18 cellular contexts compared by ENCODE assay signal in the genomic region with DNA sequence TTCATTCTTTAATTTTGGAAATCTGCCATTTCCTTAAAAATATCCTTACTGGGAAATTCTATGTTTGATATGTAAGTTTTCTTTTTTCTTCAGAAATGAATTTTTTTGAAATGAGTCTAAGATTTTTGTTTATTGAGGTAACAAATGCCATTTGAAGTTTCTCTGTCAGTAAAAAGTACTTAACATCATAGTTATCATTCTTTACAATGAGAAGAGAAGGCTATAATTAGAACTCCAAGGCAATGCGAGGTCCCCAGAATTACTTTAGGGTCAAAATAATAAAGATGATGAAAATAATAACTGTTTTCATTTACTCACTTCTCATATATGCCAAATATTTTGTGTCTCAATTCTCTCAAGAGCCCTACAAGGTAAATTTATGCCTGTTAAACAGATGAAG.
"Had no signal": no experiment of that assay in that cellular context is flagged by ENCODE, and none has a peak within 500 bp of the region (broad histone marks: within the 10 kb centered on the region; RNA-seq: fewer than 3 reads in every experiment).

No MANE protein-coding gene starts in this region.

- H3K27ac ChIP-seq: esophagus squamous epithelium, heart left ventricle, neutrophil, right atrium auricular region, sigmoid colon had no signal

- H3K4me3 Mint-ChIP-seq: nephron progenitor cell had no signal

- FAIRE-seq: colon, small intestine had no signal

- H3K27me3 ChIP-seq: esophagus squamous epithelium, heart left ventricle, neutrophil, right atrium auricular region, sigmoid colon had no signal

- H3K9me3 Mint-ChIP-seq: nephron progenitor cell had no signal

- H3K36me3 ChIP-seq: esophagus squamous epithelium, heart left ventricle, neutrophil, right atrium auricular region, sigmoid colon had no signal

- H3K9me3 ChIP-seq: esophagus squamous epithelium, heart left ventricle, neutrophil, right atrium auricular region, sigmoid colon had no signal

- ATAC-seq: heart left ventricle, left colon, left ventricle myocardium superior had no signal

- H3K4me3 ChIP-seq: esophagus squamous epithelium, heart left ventricle, lung, right atrium auricular region, sigmoid colon had no signal

- H3K4me1 ChIP-seq: esophagus squamous epithelium, right atrium auricular region, sigmoid colon had no signal

- DNase-seq: dermis blood vessel endothelial cell; esophagus squamous epithelium; foreskin fibroblast; heart left ventricle; hippocampal formation; left colon; left ventricle myocardium superior; mesenchymal stem cell; midbrain; nephron progenitor cell; sigmoid colon; small intestine; stimulated activated CD4-positive, alpha-beta T cell treated with anti-CD3 and anti-CD28 coated beads, Interleukin-2, amount 100 ng/mL, for 48 hours; stimulated activated naive CD4-positive, alpha-beta T cell treated with Interleukin-2 at 50 U/mL for 16 hours had no signal

- H3K27ac Mint-ChIP-seq: nephron progenitor cell had no signal
